Comparison of ENCODE assay signal across 24 cellular contexts in genomic region chr6:39044181-39044580, GRCh38. TPM values are rescaled to one million over a fixed set of nuclear protein-coding genes. Genes with fewer than 3 reads are reported as not detected.
DNase-seq lines count a peak whose midpoint lies in the region; ATAC-seq, FAIRE-seq and TF ChIP-seq lines count a peak whose summit lies in the region.
"Had no signal": no experiment of that assay in that cellular context is flagged by ENCODE, and none has a peak within 500 bp of the region (broad histone marks: within the 10 kb centered on the region; RNA-seq: fewer than 3 reads in every experiment).

No MANE protein-coding gene starts in this region.

- H3K36me3 Mint-ChIP-seq in activated CD4-positive, alpha-beta memory T cell treated with anti-CD3 and anti-CD28 coated beads, Interleukin-2, amount 10 ng/mL, durations not matched to agents 7 days and 5 days (ENCODE audit: low read depth), result no peaks in the 10 kb centered on the region
- H3K36me3 Mint-ChIP-seq: CD4-positive, CD25-positive, alpha-beta regulatory T cell; CD8-positive, alpha-beta memory T cell had no signal

- H3K4me3 ChIP-seq in HEK293 (ENCODE audit: low read depth, low read length) (no peak overlapping the region), PC-3 (ENCODE audit: low read length) (no peak overlapping the region), bronchial epithelial cell (ENCODE audit: low read depth, low read length) (no peak overlapping the region), spleen (no peak overlapping the region)
- H3K4me3 ChIP-seq: GM12878, GM23248, HAP-1 had no signal

- 89 to 94% (median 89%) methylated on average over 4 of the region's 4 CpGs for WGBS in spleen, 5 donors

- no TSS peak for BruUV-seq in PC-3 (replicated peaks; lab: Mats Ljungman, UMichigan)

- DNase-seq in PC-3 (peak; percentile 7), bronchial epithelial cell (ENCODE audit: low read depth) (peak; percentile 12), spleen (peak; percentile 44), GM20000 (ENCODE audit: low spot score) (no peak)
- no peak for DNase-seq in activated CD4-positive, alpha-beta memory T cell treated with anti-CD3 and anti-CD28 coated beads, Interleukin-2, amount 10 ng/mL, durations not matched to agents 7 days and 5 days
- DNase-seq: ACHN; BE2C; C1 segment of cervical spinal cord; CD4-positive, CD25-positive, alpha-beta regulatory T cell; CD8-positive, alpha-beta memory T cell; COR-L47; DMS 273 treated with DMSO at 0.1 percent for 48 hours; DMS53; DND-41; EL; GM23248 had no signal

- TF ChIP-seq CTCF in HEK293 (tag by site-specific recombination; IDR thresholded peaks at IDR 0.05) (no peak), PC-3 (conservative IDR thresholded peaks at IDR 0.05; ENCODE audit: low read depth, low read length) (no peak), bronchial epithelial cell (IDR thresholded peaks at IDR 0.05; ENCODE audit: insufficient read depth, low read length, severe bottlenecking) (no peak), spleen (IDR thresholded peaks at IDR 0.05 in 8 of 11, conservative IDR thresholded peaks at IDR 0.05 in 3 of 11) (no peak), GM20000 (IDR thresholded peaks at IDR 0.05; ENCODE audit: extremely low read depth, missing control alignments) (no peak)

- CTCF ChIA-PET in HEK293 (lab: Yijun Ruan, JAX) (interaction anchor here (0.6 to 3.7 kb wide), 4 partner anchors 10 to 72 kb away, joined by 3 to 15 read pairs (median 4); no protein-coding TSS in a partner anchor), PC-3 (lab: Charles Lee) (no interaction called here)
- CTCF ChIA-PET in activated CD4-positive, alpha-beta memory T cell treated with anti-CD3 and anti-CD28 coated beads, Interleukin-2, amount 10 ng/mL, durations not matched to agents 7 days and 5 days (lab: Charles Lee), result interaction anchor here (1.9 kb wide), 1 partner anchor 14 kb away, joined by 5 read pairs; no protein-coding TSS in a partner anchor

- H3K27me3 ChIP-seq in PC-3 (ENCODE audit: low read length) (peaks cover 50% of the 10 kb centered on the region), bronchial epithelial cell (ENCODE audit: control insufficient read depth, insufficient read depth, low read length) (peaks cover 16% of the 10 kb centered on the region), spleen (replicated peaks in 1 of 7) (peaks cover 4 to 83% (median 19%) of the 10 kb centered on the region in 7 donors)

- no peaks in the 10 kb centered on the region for H3F3A ChIP-seq in PC-3 (ENCODE audit: low read length, unreplicated experiment)

- FAIRE-seq in bronchial epithelial cell (lab: Jason Lieb, UNC), result no peak
- FAIRE-seq: A204.1, GM12878 had no signal

- no peaks in the 10 kb centered on the region for H4K20me1 ChIP-seq in PC-3 (ENCODE audit: low read length)

- H3K36me3 ChIP-seq in HEK293 (ENCODE audit: control insufficient read depth in 2 of 2, insufficient read depth in 1 of 2, low read length in 2 of 2), result no peaks in the 10 kb centered on the region
- no peaks in the 10 kb centered on the region for H3K36me3 ChIP-seq in PC-3 (ENCODE audit: low read depth, low read length)
- no peaks in the 10 kb centered on the region for H3K36me3 ChIP-seq in bronchial epithelial cell (ENCODE audit: control insufficient read depth, insufficient read depth, low read length)
- H3K36me3 ChIP-seq in spleen, result no peaks in the 10 kb centered on the region
- H3K36me3 ChIP-seq: BE2C, HAP-1 had no signal

- no peak overlapping the region for H3K27ac Mint-ChIP-seq in activated CD4-positive, alpha-beta memory T cell treated with anti-CD3 and anti-CD28 coated beads, Interleukin-2, amount 10 ng/mL, durations not matched to agents 7 days and 5 days
- H3K27ac Mint-ChIP-seq: CD4-positive, CD25-positive, alpha-beta regulatory T cell; CD8-positive, alpha-beta memory T cell had no signal

- TF ChIP-seq POLR2A in spleen (IDR thresholded peaks at IDR 0.05), result no peak

- H2AFZ ChIP-seq in PC-3 (ENCODE audit: low read length), result no peak overlapping the region
- H2AFZ ChIP-seq: GM23248 had no signal

- no peaks in the 10 kb centered on the region for H3K79me2 ChIP-seq in PC-3 (ENCODE audit: low read length)

- no peak overlapping the region for H3K4me2 ChIP-seq in PC-3 (ENCODE audit: low read length)

- H3K4me1 Mint-ChIP-seq in activated CD4-positive, alpha-beta memory T cell treated with anti-CD3 and anti-CD28 coated beads, Interleukin-2, amount 10 ng/mL, durations not matched to agents 7 days and 5 days, result peaks cover 4% of the 10 kb centered on the region

- H3K9me3 Mint-ChIP-seq in activated CD4-positive, alpha-beta memory T cell treated with anti-CD3 and anti-CD28 coated beads, Interleukin-2, amount 10 ng/mL, durations not matched to agents 7 days and 5 days, result no peaks in the 10 kb centered on the region
- H3K9me3 Mint-ChIP-seq: CD8-positive, alpha-beta memory T cell had no signal

- intact Hi-C loops in PC-3 (cut with micrococcal nuclease), result no loop called here
- intact Hi-C loops in spleen (cut with DNase I; ENCODE audit: low total_unique reads), result no loop called here

- no peak overlapping the region for H3K4me3 Mint-ChIP-seq in activated CD4-positive, alpha-beta memory T cell treated with anti-CD3 and anti-CD28 coated beads, Interleukin-2, amount 10 ng/mL, durations not matched to agents 7 days and 5 days
- H3K4me3 Mint-ChIP-seq: CD4-positive, CD25-positive, alpha-beta regulatory T cell; CD8-positive, alpha-beta memory T cell had no signal

- H3K9ac ChIP-seq in PC-3 (ENCODE audit: low read length), result no peak overlapping the region
- H3K9ac ChIP-seq: GM23248 had no signal

- POLR2A ChIA-PET in HEK293 (lab: Yijun Ruan, JAX), result interaction anchor here (0.7 kb wide), 1 partner anchor 47 kb away, joined by 5 read pairs; no protein-coding TSS in a partner anchor
- POLR2A ChIA-PET in PC-3 (lab: Charles Lee; ENCODE audit: unreplicated experiment), result no interaction called here
- POLR2A ChIA-PET in activated CD4-positive, alpha-beta memory T cell treated with anti-CD3 and anti-CD28 coated beads, Interleukin-2, amount 10 ng/mL, durations not matched to agents 7 days and 5 days (lab: Charles Lee), result no interaction called here

- no peak overlapping the region for H3K27ac ChIP-seq in HEK293 (ENCODE audit: extremely low read depth, low read depth, low read length)
- H3K27ac ChIP-seq in PC-3 (ENCODE audit: low read length), result no peak overlapping the region
- no peak overlapping the region for H3K27ac ChIP-seq in spleen
- H3K27ac ChIP-seq: GM23248, HL-60 had no signal

- H3K9me2 ChIP-seq in PC-3 (replicated peaks; ENCODE audit: low read length), result no peaks in the 10 kb centered on the region

- no peak for ATAC-seq in PC-3
- ATAC-seq: GM12878 had no signal

- peaks cover 34% of the 10 kb centered on the region for H3K27me3 Mint-ChIP-seq in activated CD4-positive, alpha-beta memory T cell treated with anti-CD3 and anti-CD28 coated beads, Interleukin-2, amount 10 ng/mL, durations not matched to agents 7 days and 5 days

- H3K4me1 ChIP-seq in HEK293 (ENCODE audit: control insufficient read depth, insufficient read depth, low read length), result no peaks in the 10 kb centered on the region
- H3K4me1 ChIP-seq in PC-3 (ENCODE audit: insufficient read depth, low read length), result no peaks in the 10 kb centered on the region
- peaks cover 0 to 13% (median 10%) of the 10 kb centered on the region in 6 donors for H3K4me1 ChIP-seq in spleen
- H3K4me1 ChIP-seq: BE2C, HAP-1 had no signal

- H3K9me3 ChIP-seq in HEK293 (ENCODE audit: control insufficient read depth, insufficient read depth, low read depth, low read length) (no peaks in the 10 kb centered on the region), PC-3 (ENCODE audit: low read length) (no peaks in the 10 kb centered on the region), spleen (peaks cover 0 to 5% (median 0%) of the 10 kb centered on the region in 8 donors)
- H3K9me3 ChIP-seq: BE2C, HAP-1 had no signal

TF ChIP-seq in HEK293, 187 proteins besides CTCF, POLR2A, EP300 and RAD21:
- TF ChIP-seq EGR2 (tag by site-specific recombination; IDR thresholded peaks at IDR 0.05; ENCODE audit: low read depth) (0 out of 2 replicates have a peak, but pooled peaks have one; percentile 26), SP3 (tag by site-specific recombination; IDR thresholded peaks at IDR 0.05) (no peak), ZFHX2 (tag by site-specific recombination; conservative IDR thresholded peaks at IDR 0.05) (peak; percentile 29; the same call in 1 of the 2 replicates)

RNA-seq across cellular contexts. Expression of gene GLP1R, which starts 4.4 kb away (rescaled TPM):
- total RNA-seq in PC-3 (2014; rRNA removed) (not detected in 2 replicates), bronchial epithelial cell (not detected in 2 replicates), spleen (under 1 TPM in 1 of 7 donors, not detected in 6; 0.11 TPM)
- not detected for polyA plus RNA-seq in spleen
- total RNA-seq in activated CD4-positive, alpha-beta memory T cell treated with anti-CD3 and anti-CD28 coated beads, Interleukin-2, amount 10 ng/mL, durations not matched to agents 7 days and 5 days, result not detected
- total RNA-seq: CD4-positive, CD25-positive, alpha-beta regulatory T cell; CD8-positive, alpha-beta memory T cell; G401; GM12878; GM23248; H4; HT1080 had no signal
- polyA plus RNA-seq: CD4-positive, CD25-positive, alpha-beta regulatory T cell; CD8-positive, alpha-beta memory T cell; GM23248 had no signal

Comparison
In these comparisons a context has a peak if more than half of its experiments do, and no peak if none do; other contexts are left out.
1. DNase-seq: peak in PC-3 (single experiment), bronchial epithelial cell (single experiment) and spleen (single experiment); none in activated CD4-positive, alpha-beta memory T cell treated with anti-CD3 and anti-CD28 coated beads, Interleukin-2, amount 10 ng/mL, durations not matched to agents 7 days and 5 days (single experiment) and GM20000 (single experiment).